10 cellular contexts compared by ENCODE assay signal in the genomic region with DNA sequence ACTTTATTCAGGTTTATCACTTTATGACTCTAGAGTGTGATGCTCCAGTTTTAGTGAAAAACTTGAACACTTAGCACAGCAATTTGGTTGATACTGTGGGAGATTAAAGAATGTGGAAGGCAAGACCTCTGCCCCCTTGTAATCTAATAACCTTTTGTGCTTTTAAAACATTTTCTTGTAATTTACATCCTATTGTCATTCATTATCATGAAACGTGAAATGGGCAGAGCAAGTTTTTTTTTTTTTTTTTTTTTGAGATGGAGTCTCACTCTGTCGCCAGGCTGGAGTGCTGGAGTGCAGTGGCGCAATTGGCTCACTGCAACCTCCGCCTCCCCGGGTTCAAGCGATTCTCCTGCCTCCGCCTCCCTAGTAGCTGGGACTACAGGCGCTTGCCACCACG. TPM values are rescaled to one million over a fixed set of nuclear protein-coding genes. Genes with fewer than 3 reads are reported as not detected.
A peak's percentile ranks its signal among the peaks of the same experiment; 100 is the strongest.
DNase-seq lines count a peak whose midpoint lies in the region; ATAC-seq and TF ChIP-seq lines count a peak whose summit lies in the region.
"Had no signal": no experiment of that assay in that cellular context is flagged by ENCODE, and none has a peak within 500 bp of the region (broad histone marks: within the 10 kb centered on the region; RNA-seq: fewer than 3 reads in every experiment).

No MANE protein-coding gene starts in this region.

- H3K27ac ChIP-seq in OCI-LY7 (ENCODE audit: low read depth, low read length, poor library complexity, severe bottlenecking): peak overlapping the region; percentile 92

- H3K9ac ChIP-seq in ES-I3 (ENCODE audit: low read depth, low read length) (peak overlapping the region; percentile 99; the same call in 1 of the 2 replicates), endocrine pancreas (ENCODE audit: control insufficient read depth, insufficient read depth, low read length) (no peak overlapping the region)

- peaks cover 60% of the 10 kb centered on the region for H3K79me2 ChIP-seq in OCI-LY7 (ENCODE audit: insufficient read depth, low read depth, low read length)

- intact Hi-C loops in OCI-LY7 (cut with micrococcal nuclease; ENCODE audit: unreplicated experiment): loop anchor here (5.0 kb wide), 1 partner anchor 71 kb away; no protein-coding TSS in a partner anchor

- no peak overlapping the region for H2AFZ ChIP-seq in OCI-LY7 (ENCODE audit: low read length)

- no TSS peak for BruUV-seq in OCI-LY7 (replicated peaks; lab: Mats Ljungman, UMichigan)

- TF ChIP-seq CTCF in OCI-LY7 (conservative IDR thresholded peaks at IDR 0.05; ENCODE audit: low read length) (no peak), progenitor cell of endocrine pancreas (IDR thresholded peaks at IDR 0.05; ENCODE audit: unreplicated experiment) (no peak)

- no peaks in the 10 kb centered on the region for H3K9me2 ChIP-seq in OCI-LY7 (ENCODE audit: insufficient read depth, low read length)

- H3K4me3 Mint-ChIP-seq in progenitor cell of endocrine pancreas (ENCODE audit: low read depth): peak overlapping the region; percentile 98

- H3K4me2 ChIP-seq in OCI-LY7 (ENCODE audit: low read length): peak overlapping the region; percentile 97

- H3K27me3 Mint-ChIP-seq in progenitor cell of endocrine pancreas: no peaks in the 10 kb centered on the region

- H3K27ac Mint-ChIP-seq in progenitor cell of endocrine pancreas: peak overlapping the region; percentile 100

- H3K9me3 Mint-ChIP-seq in progenitor cell of endocrine pancreas (ENCODE audit: low read depth): no peaks in the 10 kb centered on the region

- no peaks in the 10 kb centered on the region for H3K27me3 ChIP-seq in endocrine pancreas (ENCODE audit: control insufficient read depth, insufficient read depth, low read length)

- H3K9me3 ChIP-seq in ES-I3 (ENCODE audit: control insufficient read depth, insufficient read depth, low read length): no peaks in the 10 kb centered on the region
- H3K9me3 ChIP-seq in OCI-LY7 (ENCODE audit: low read length): no peaks in the 10 kb centered on the region
- no peaks in the 10 kb centered on the region for H3K9me3 ChIP-seq in endocrine pancreas (ENCODE audit: control insufficient read depth, low read length)

- ATAC-seq in GM19455 (IDR thresholded peaks at IDR 0.05; ENCODE audit: unreplicated experiment): no peak

- H3K4me1 ChIP-seq in ES-I3 (ENCODE audit: insufficient read depth, low read length): no peaks in the 10 kb centered on the region
- peaks cover 30% of the 10 kb centered on the region for H3K4me1 ChIP-seq in OCI-LY7 (ENCODE audit: insufficient read depth, low read length, poor library complexity, severe bottlenecking)
- H3K4me1 ChIP-seq in endocrine pancreas (ENCODE audit: control insufficient read depth, insufficient read depth, low read length): peaks cover 12% of the 10 kb centered on the region

- H3K36me3 ChIP-seq in ES-I3 (ENCODE audit: insufficient read depth, low read length): no peaks in the 10 kb centered on the region
- H3K36me3 ChIP-seq in OCI-LY7 (ENCODE audit: insufficient read depth, low read length): peaks cover 37% of the 10 kb centered on the region
- H3K36me3 ChIP-seq in endocrine pancreas (ENCODE audit: control insufficient read depth, insufficient read depth, low read length): no peaks in the 10 kb centered on the region

- POLR2A ChIA-PET in OCI-LY7 (lab: Charles Lee): interaction anchor here (1.2 kb wide), 1 partner anchor 48 kb away, joined by 5 read pairs; no protein-coding TSS in a partner anchor

- H3K4me1 Mint-ChIP-seq in progenitor cell of endocrine pancreas (ENCODE audit: low read depth): peaks cover 21% of the 10 kb centered on the region

- CTCF ChIA-PET in OCI-LY7 (lab: Charles Lee; ENCODE audit: unreplicated experiment): no interaction called here

- H3K4me3 ChIP-seq in OCI-LY7 (ENCODE audit: low read depth, low read length, poor library complexity, severe bottlenecking) (peak overlapping the region; percentile 88), endocrine pancreas (ENCODE audit: control insufficient read depth, insufficient read depth, low read length) (peak overlapping the region; percentile 96)

- peaks cover 14% of the 10 kb centered on the region for H3K36me3 Mint-ChIP-seq in progenitor cell of endocrine pancreas (ENCODE audit: insufficient read depth)

- H4K20me1 ChIP-seq in OCI-LY7 (ENCODE audit: insufficient read depth, low read length): peaks cover 18% of the 10 kb centered on the region; the same call in 1 of the 2 replicates

- DNase-seq in OCI-LY7 (ENCODE audit: low spot score) (no peak), progenitor cell of endocrine pancreas (ENCODE audit: low spot score, unreplicated experiment) (no peak), RKO (ENCODE audit: low spot score) (no peak), iPS-NIHi7 (ENCODE audit: extremely low spot score) (no peak)
- DNase-seq in activated effector memory CD4-positive, alpha-beta T cell treated with Interleukin-2 at 50 U/mL for 16 hours: no peak
- DNase-seq: NCI-H345 had no signal

RNA-seq across cellular contexts. Expression of gene PAIP2, which starts 1.8 kb away (rescaled TPM):
- 64.3 and 73.6 TPM in 2 replicates for total RNA-seq in OCI-LY7 (2014; rRNA removed; shearing (Covaris generic))
- total RNA-seq in OCI-LY7 (2022) (97.8 and 113 TPM in 2 replicates), progenitor cell of endocrine pancreas (92.3 and 97.4 TPM in 2 replicates)

RNA-seq across cellular contexts. Expression of gene SLC23A1, which starts 39.6 kb away (rescaled TPM):
- 14.6 and 20.3 TPM in 2 replicates for total RNA-seq in OCI-LY7 (2014; rRNA removed; shearing (Covaris generic))
- total RNA-seq in OCI-LY7 (2022): 63.1 and 67.9 TPM in 2 replicates
- total RNA-seq in progenitor cell of endocrine pancreas: 0.20 and 0.48 TPM in 2 replicates
- total RNA-seq: subcutaneous adipose tissue had no signal

RNA-seq across cellular contexts. Expression of gene MZB1, which starts 46.2 kb away (rescaled TPM):
- 1,014 and 1,052 TPM in 2 replicates for total RNA-seq in OCI-LY7 (2014; rRNA removed; shearing (Covaris generic))
- 727 and 819 TPM in 2 replicates for total RNA-seq in OCI-LY7 (2022)
- total RNA-seq in progenitor cell of endocrine pancreas: 0.24 and 0.80 TPM in 2 replicates

RNA-seq across cellular contexts. Expression of gene MATR3, which starts 49.9 kb away (rescaled TPM):
- total RNA-seq in OCI-LY7 (2014; rRNA removed; shearing (Covaris generic)): 205 and 276 TPM in 2 replicates
- total RNA-seq in OCI-LY7 (2022): 270 and 274 TPM in 2 replicates
- total RNA-seq in progenitor cell of endocrine pancreas: 324 and 336 TPM in 2 replicates

RNA-seq across cellular contexts. Expression of gene PROB1, which starts 51.4 kb away (rescaled TPM):
- 4.4 and 4.6 TPM in 2 replicates for total RNA-seq in OCI-LY7 (2014; rRNA removed; shearing (Covaris generic))
- total RNA-seq in OCI-LY7 (2022) (4.6 and 5.9 TPM in 2 replicates), progenitor cell of endocrine pancreas (2.0 and 2.2 TPM in 2 replicates)

Comparison
In these comparisons a context has a peak if more than half of its experiments do, and no peak if none do; other contexts are left out.
1. RNA of gene SLC23A1, which starts 39.6 kb away (total RNA-seq): 14.6 to 67.9 TPM in OCI-LY7; 0.20 to 0.48 TPM in progenitor cell of endocrine pancreas; every median in the first group is over 10 times any median in the second.
2. RNA of gene MZB1, which starts 46.2 kb away (total RNA-seq): 727 to 1,052 TPM in OCI-LY7; 0.24 to 0.80 TPM in progenitor cell of endocrine pancreas; every median in the first group is over 100 times any median in the second.